7 cellular contexts compared by ENCODE assay signal in genomic region chr18:63974991-63975390, GRCh38. TPM values are rescaled to one million over a fixed set of nuclear protein-coding genes. Genes with fewer than 3 reads are reported as not detected.
DNase-seq lines count a peak whose midpoint lies in the region; ATAC-seq and TF ChIP-seq lines count a peak whose summit lies in the region.

No MANE protein-coding gene starts in this region.

- no peaks in the 10 kb centered on the region for H3K36me3 Mint-ChIP-seq in WTC11
- no peaks in the 10 kb centered on the region for H3K36me3 Mint-ChIP-seq in T-helper 2 cell treated with Interferon-gamma antibody and Interleukin-4, amounts not matched to agents 5 μg/mL and 100 μg/mL, for 36 hours (ENCODE audit: low read depth)

- no peak overlapping the region for H3K27ac Mint-ChIP-seq in WTC11
- no peak overlapping the region for H3K27ac Mint-ChIP-seq in T-helper 2 cell treated with Interferon-gamma antibody and Interleukin-4, amounts not matched to agents 5 μg/mL and 100 μg/mL, for 36 hours

- no peak overlapping the region for H3K4me3 Mint-ChIP-seq in WTC11
- no peak overlapping the region for H3K4me3 Mint-ChIP-seq in T-helper 2 cell treated with Interferon-gamma antibody and Interleukin-4, amounts not matched to agents 5 μg/mL and 100 μg/mL, for 36 hours

- ATAC-seq in HG03095 (IDR thresholded peaks at IDR 0.05; ENCODE audit: unreplicated experiment) (peak; percentile 5), WTC11 (no peak), GM21423 (IDR thresholded peaks at IDR 0.05; ENCODE audit: unreplicated experiment) (no peak), GM18858 (IDR thresholded peaks at IDR 0.05; ENCODE audit: unreplicated experiment) (no peak)

- H3K4me1 Mint-ChIP-seq in WTC11 = peaks cover 15% of the 10 kb centered on the region
- H3K4me1 Mint-ChIP-seq in T-helper 2 cell treated with Interferon-gamma antibody and Interleukin-4, amounts not matched to agents 5 μg/mL and 100 μg/mL, for 36 hours (ENCODE audit: low read depth) = peaks cover 18% of the 10 kb centered on the region

- TF ChIP-seq CTCF in WTC11 (IDR thresholded peaks at IDR 0.05) = no peak

- CTCF ChIA-PET in WTC11 (lab: Charles Lee) = interaction anchor here (1.2 to 2.5 kb wide), 3 partner anchors 10 to 38 kb away, joined by 3 to 11 read pairs (median 5); no protein-coding TSS in a partner anchor

- POLR2A ChIA-PET in WTC11 (lab: Charles Lee) = no interaction called here

- DNase-seq in EH (ENCODE audit: low read depth) (peak; percentile 52), WTC11 (ENCODE audit: low spot score) (no peak), mucosa of gallbladder (ENCODE audit: low spot score) (peak; percentile 45)
- DNase-seq in T-helper 2 cell treated with Interferon-gamma antibody and Interleukin-4, amounts not matched to agents 5 μg/mL and 100 μg/mL, for 36 hours (ENCODE audit: low spot score) = no peak

- H3K9me3 Mint-ChIP-seq in WTC11 = no peaks in the 10 kb centered on the region
- H3K9me3 Mint-ChIP-seq in T-helper 2 cell treated with Interferon-gamma antibody and Interleukin-4, amounts not matched to agents 5 μg/mL and 100 μg/mL, for 36 hours = no peaks in the 10 kb centered on the region

- peaks cover 83% of the 10 kb centered on the region for H3K27me3 Mint-ChIP-seq in WTC11 (ENCODE audit: low read depth)
- no peaks in the 10 kb centered on the region for H3K27me3 Mint-ChIP-seq in T-helper 2 cell treated with Interferon-gamma antibody and Interleukin-4, amounts not matched to agents 5 μg/mL and 100 μg/mL, for 36 hours (ENCODE audit: low read depth)

TF ChIP-seq in WTC11, 78 proteins besides CTCF, POLR2A, EP300 and RAD21:
- TF ChIP-seq MYBL2 (CRISPR knock-in tag; IDR thresholded peaks at IDR 0.05) = no peak
- TF ChIP-seq, protein P1, sequence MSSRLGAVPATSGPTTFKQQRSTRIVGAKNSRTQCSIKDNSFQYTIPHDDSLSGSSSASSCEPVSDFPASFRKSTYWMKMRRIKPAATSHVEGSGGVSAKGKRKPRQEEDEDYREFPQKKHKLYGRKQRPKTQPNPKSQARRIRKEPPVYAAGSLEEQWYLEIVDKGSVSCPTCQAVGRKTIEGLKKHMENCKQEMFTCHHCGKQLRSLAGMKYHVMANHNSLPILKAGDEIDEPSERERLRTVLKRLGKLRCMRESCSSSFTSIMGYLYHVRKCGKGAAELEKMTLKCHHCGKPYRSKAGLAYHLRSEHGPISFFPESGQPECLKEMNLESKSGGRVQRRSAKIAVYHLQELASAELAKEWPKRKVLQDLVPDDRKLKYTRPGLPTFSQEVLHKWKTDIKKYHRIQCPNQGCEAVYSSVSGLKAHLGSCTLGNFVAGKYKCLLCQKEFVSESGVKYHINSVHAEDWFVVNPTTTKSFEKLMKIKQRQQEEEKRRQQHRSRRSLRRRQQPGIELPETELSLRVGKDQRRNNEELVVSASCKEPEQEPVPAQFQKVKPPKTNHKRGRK (CRISPR knock-in tag; IDR thresholded peaks at IDR 0.05; ENCODE audit: borderline replicate concordance) = 0 out of 2 replicates have a peak, but pooled peaks have one; percentile 60

RNA-seq across cellular contexts. Expression of gene SERPINB8, which starts 5.1 kb away (rescaled TPM):
- total RNA-seq in WTC11 (2021) = 0.46 to 0.73 TPM (median 0.57 TPM) in 3 replicates
- total RNA-seq in mucosa of gallbladder = 19.5 TPM

RNA-seq across cellular contexts. Expression of gene HMSD, which starts 25.9 kb away (rescaled TPM):
- total RNA-seq in WTC11 (2021) = 3.0 to 8.1 TPM (median 6.1 TPM) in 3 replicates
- total RNA-seq in mucosa of gallbladder = not detected

Comparison
In these comparisons a context has a peak if more than half of its experiments do, and no peak if none do; other contexts are left out.
1. DNase-seq: peak in EH (single experiment) and mucosa of gallbladder (single experiment); none in WTC11 (single experiment) and T-helper 2 cell treated with Interferon-gamma antibody and Interleukin-4, amounts not matched to agents 5 μg/mL and 100 μg/mL, for 36 hours (single experiment).
2. RNA of gene SERPINB8, which starts 5.1 kb away (total RNA-seq): 19.5 TPM in mucosa of gallbladder (single experiment); 0.46 to 0.73 TPM in WTC11; every median in the first group is over 10 times any median in the second.